ENCODE assay signal across 8 cellular contexts in the genomic region with DNA sequence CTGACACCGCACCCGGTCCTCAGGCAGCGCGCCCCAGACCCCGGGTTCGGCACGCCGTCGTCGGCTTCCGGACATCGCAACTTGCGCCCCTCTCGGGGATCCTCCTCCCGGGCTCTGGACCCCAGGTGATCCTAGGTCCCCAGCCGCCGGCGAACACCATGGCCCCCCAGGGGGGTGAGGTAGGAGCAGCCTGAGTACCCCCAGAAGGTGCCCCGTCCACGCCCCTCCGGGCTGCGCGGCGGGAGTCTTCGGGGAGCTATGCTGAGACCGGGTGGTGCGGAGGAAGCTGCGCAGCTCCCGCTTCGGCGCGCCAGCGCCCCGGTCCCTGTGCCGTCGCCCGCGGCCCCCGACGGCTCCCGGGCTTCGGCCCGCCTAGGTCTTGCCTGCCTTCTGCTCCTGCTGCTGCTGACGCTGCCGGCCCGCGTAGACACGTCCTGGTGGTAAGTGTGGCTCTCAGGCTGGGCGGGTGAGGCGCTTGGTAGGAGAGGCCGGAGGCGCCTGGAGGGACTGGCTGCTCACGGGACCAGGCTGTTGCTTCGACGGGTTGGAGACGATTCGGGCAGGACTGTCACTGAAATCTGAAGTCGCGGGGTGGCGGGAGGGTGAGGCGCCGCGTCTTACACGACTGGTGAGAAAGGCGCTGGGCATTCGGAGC. TPM values are rescaled to one million over a fixed set of nuclear protein-coding genes. Genes with fewer than 3 reads are reported as not detected.
DNase-seq lines count a peak whose midpoint lies in the region; ATAC-seq, FAIRE-seq and TF ChIP-seq lines count a peak whose summit lies in the region.

No MANE protein-coding gene starts in this region.

- intact Hi-C loops in K562 (cut with micrococcal nuclease) (no loop called here), stomach (cut with DNase I; ENCODE audit: low total_unique reads) (no loop called here)

- H3K36me3 ChIP-seq in KMS-11 (ENCODE audit: insufficient read depth): no peaks in the 10 kb centered on the region
- H3K36me3 ChIP-seq in K562 (ENCODE audit: control insufficient read depth, insufficient read depth, low read length): no peaks in the 10 kb centered on the region
- H3K36me3 ChIP-seq in stomach: no peaks in the 10 kb centered on the region

- DNase-seq in ELF-1 (ENCODE audit: low read depth, low spot score) (peak; percentile 65), K562 (ENCODE audit: extremely low read depth in 1 of 4, low spot score in 3 of 4) (no peak), left kidney (ENCODE audit: low read depth, low spot score) (peak; percentile 62), stomach (no peak), NCI-H345 treated with DMSO at 0.1 percent for 48 hours (lab: John Stamatoyannopoulos, UW; ENCODE audit: unreplicated experiment) (no peak), NCI-H510A treated with DMSO at 0.1 percent for 48 hours (lab: John Stamatoyannopoulos, UW) (no peak), frontal cortex (ENCODE audit: low spot score in 2 of 2) (no peak)

- no peak for TF ChIP-seq CTCF in KMS-11 (conservative IDR thresholded peaks at IDR 0.05; ENCODE audit: low read depth, low read length)
- TF ChIP-seq CTCF in K562 (IDR thresholded peaks at IDR 0.05 in 2 of 3, conservative IDR thresholded peaks at IDR 0.05 in 1 of 3; ENCODE audit: insufficient read depth in 2 of 3, low read depth in 1 of 3, low read length in 3 of 3): no peak
- no peak for TF ChIP-seq CTCF in stomach (IDR thresholded peaks at IDR 0.05)

- CTCF ChIA-PET in K562 (lab: Yijun Ruan, JAX; ENCODE audit: low intra/inter-chr PET ratio): no interaction called here

- H3K27me3 ChIP-seq in KMS-11 (ENCODE audit: insufficient read depth, low read depth) (no peaks in the 10 kb centered on the region), K562 (ENCODE audit: control insufficient read depth in 2 of 2, insufficient read depth in 2 of 2, low read length in 2 of 2) (peaks cover 32 to 72% of the 10 kb centered on the region in 2 experiments), stomach (peaks cover 10 to 73% (median 43%) of the 10 kb centered on the region in 3 donors)

- no peak for FAIRE-seq in K562 (lab: Jason Lieb, UNC)
- FAIRE-seq in frontal cortex (lab: Jason Lieb, UNC): no peak

- TF ChIP-seq POLR2A in K562 (conservative IDR thresholded peaks at IDR 0.05) (no peak), stomach (IDR thresholded peaks at IDR 0.05) (no peak)

- BruUV-seq in K562 (replicated peaks; lab: Mats Ljungman, UMichigan): no TSS peak

- no peak overlapping the region for H3K4me2 ChIP-seq in KMS-11
- H3K4me2 ChIP-seq in K562 (ENCODE audit: insufficient read depth, low read length): no peak overlapping the region; the same call in 1 of the 2 replicates

- no peaks in the 10 kb centered on the region for H4K20me1 ChIP-seq in KMS-11 (ENCODE audit: insufficient read depth)
- H4K20me1 ChIP-seq in K562 (replicated peaks; ENCODE audit: control insufficient read depth, insufficient read depth, low read length): 0 out of 2 replicates have a peak, but pooled peaks cover 4% of the 10 kb centered on the region

- H3K27ac ChIP-seq in KMS-11: no peak overlapping the region
- H3K27ac ChIP-seq in K562 (ENCODE audit: extremely low read depth, low read depth, low read length): no peak overlapping the region
- H3K27ac ChIP-seq in stomach: peak overlapping the region; percentile 3 to 73 (median 28)

- H2AFZ ChIP-seq in KMS-11 (ENCODE audit: low read depth) (peak overlapping the region; percentile 85; the same call in 1 of the 2 replicates), K562 (ENCODE audit: low read depth, low read length) (no peak overlapping the region)

- POLR2A ChIA-PET in K562 (lab: Yijun Ruan, JAX): interaction anchor here (0.5 to 0.6 kb wide), 3 partner anchors 14 to 162 kb away, joined by 3 to 4 read pairs (median 4); no protein-coding TSS in a partner anchor

- H3K9me3 ChIP-seq in K562 (replicated peaks; ENCODE audit: control insufficient read depth, insufficient read depth, low read depth, low read length) (no peaks in the 10 kb centered on the region), stomach (no peaks in the 10 kb centered on the region)

- H3K4me3 ChIP-seq in KMS-11 (IDR thresholded peaks at IDR 0.05; ENCODE audit: insufficient read depth, low read depth, low read length) (no peak overlapping the region), K562 (no peak overlapping the region; the same call in 1 of the 2 replicates), stomach (peak overlapping the region; percentile 56 to 72 (median 59))

- no peak for ATAC-seq in K562

- no peaks in the 10 kb centered on the region for H3K9me1 ChIP-seq in K562 (ENCODE audit: control insufficient read depth, insufficient read depth, low read length)

- in situ Hi-C loops in K562 (cut with MboI): no loop called here

- no peak for TF ChIP-seq RAD21 in K562 (CRISPR knock-in tag; conservative IDR thresholded peaks at IDR 0.05 in 1 of 2, IDR thresholded peaks at IDR 0.05 in 1 of 2)

- no peak overlapping the region for H3K9ac ChIP-seq in KMS-11
- no peak overlapping the region for H3K9ac ChIP-seq in K562 (ENCODE audit: insufficient read depth in 1 of 2, low read depth in 2 of 2, low read length in 2 of 2)

- H3K79me2 ChIP-seq in KMS-11 (ENCODE audit: insufficient read depth, low read depth): no peaks in the 10 kb centered on the region
- no peaks in the 10 kb centered on the region for H3K79me2 ChIP-seq in K562 (ENCODE audit: control insufficient read depth, insufficient read depth, low read length)

- H3K4me1 ChIP-seq in KMS-11 (ENCODE audit: low read depth, poor library complexity, severe bottlenecking) (no peaks in the 10 kb centered on the region), K562 (replicated peaks in 1 of 2; ENCODE audit: control insufficient read depth in 2 of 2, insufficient read depth in 2 of 2, low read length in 2 of 2) (peaks cover 0 to 19% of the 10 kb centered on the region in 2 experiments), stomach (peaks cover 17 to 24% (median 23%) of the 10 kb centered on the region in 4 donors)

- 69% methylated on average over 47 of the region's 66 CpGs for WGBS in K562 (ENCODE audit: insufficient coverage, low coverage, missing lambda C conversion rate)
- WGBS in stomach, 5 donors: 7 to 45% (median 8%) methylated on average over 14 to 66 of the region's 66 CpGs

- no peak for TF ChIP-seq EP300 in K562 (IDR thresholded peaks at IDR 0.05; ENCODE audit: low read length)
- no peak for TF ChIP-seq EP300 in stomach (IDR thresholded peaks at IDR 0.05)

TF ChIP-seq in K562, 482 proteins besides CTCF, POLR2A, EP300 and RAD21:
- TF ChIP-seq ZBTB33 (CRISPR knock-in tag; IDR thresholded peaks at IDR 0.05): peak; percentile 97; the same call in 1 of the 2 replicates
- TF ChIP-seq L3MBTL2 (IDR thresholded peaks at IDR 0.05): 0 out of 2 replicates have a peak, but pooled peaks have one; percentile 5
- no peak for TF ChIP-seq NRF1 (conservative IDR thresholded peaks at IDR 0.05 in 1 of 2, IDR thresholded peaks at IDR 0.05 in 1 of 2)

RNA-seq across cellular contexts. Expression of gene WNT2B, which starts 0.4 kb away (rescaled TPM):
- 0.18 and 0.23 TPM in 2 replicates for total RNA-seq in K562 (2011; cell fraction: chromatin; rRNA removed; ENCODE audit: low replicate concordance)
- total RNA-seq in K562 (2011; cell fraction: nucleolus; rRNA removed): not detected in 2 replicates
- total RNA-seq in K562 (2011; cell fraction: nucleoplasm; rRNA removed): 0.15 TPM in 1 of 2 replicates, not detected in the other
- not detected in 2 replicates for total RNA-seq in K562 (2014; rRNA removed)
- not detected in 2 replicates for total RNA-seq in K562 (2014; rRNA removed; fragmentation: Illumina TruSeq; extraction: Trizol)
- 0.04 TPM in 1 of 2 replicates, not detected in the other for total RNA-seq in K562 (2015; rRNA removed; fragmentation: Illumina TruSeq; extraction: Trizol)
- 0.02 and 0.04 TPM in 2 replicates for total RNA-seq in K562 (2021)
- polyA plus RNA-seq in K562 (2011; rRNA removed): 0.04 and 0.09 TPM in 2 replicates
- polyA plus RNA-seq in K562 (2011; cell fraction: cytosol; rRNA removed): 0.01 TPM in 1 of 2 replicates, not detected in the other
- 0.08 and 0.09 TPM in 2 replicates for polyA plus RNA-seq in K562 (2011; cell fraction: nucleus; rRNA removed)
- polyA plus RNA-seq in K562 (2012): 0.09 and 0.24 TPM in 2 replicates
- not detected in 2 replicates for polyA plus RNA-seq in K562 (2014; fragmentation: Illumina TruSeq; extraction: Trizol)
- polyA plus RNA-seq in K562 (2014; fragmentation: Nextera tagmentation; extraction: Ambion mirVana): under 1 TPM; 0.03 to 0.06 TPM
- 0.05 TPM in 1 of 2 replicates, not detected in the other for polyA plus RNA-seq in K562 (2014; rRNA removed)
- 0.07 and 0.18 TPM in 2 replicates for polyA minus RNA-seq in K562 (2011; rRNA and poly(A)+ RNA removed)
- not detected in 2 replicates for polyA minus RNA-seq in K562 (2011; cell fraction: cytosol; rRNA and poly(A)+ RNA removed)
- 0.13 and 0.22 TPM in 2 replicates for polyA minus RNA-seq in K562 (2011; cell fraction: nucleus; rRNA and poly(A)+ RNA removed)
- total RNA-seq in stomach: 10 to 100 TPM in 1 of 5 donors, 1 to 10 TPM in 3, not detected in 1; 2.3 to 19.5 (median 6.0) TPM
- 1 to 10 TPM; 1.7 to 2.9 (median 2.4) TPM for polyA plus RNA-seq in stomach
- 2.0 TPM for total RNA-seq in frontal cortex

Comparison
In these comparisons a context has a peak if more than half of its experiments do, and no peak if none do; other contexts are left out.
1. DNase-seq: peak in ELF-1 (single experiment) and left kidney (single experiment); none in K562 (0 of 4), stomach (single experiment), NCI-H345 treated with DMSO at 0.1 percent for 48 hours (single experiment), NCI-H510A treated with DMSO at 0.1 percent for 48 hours (single experiment) and frontal cortex (0 of 2).
2. H3K27ac ChIP-seq: peak in stomach (5 of 5); none in KMS-11 (single experiment) and K562 (single experiment).
3. H3K4me3 ChIP-seq: peak in stomach (4 of 4); none in KMS-11 (single experiment) and K562 (single experiment).